In genomic region chr12:1572731-1573130, GRCh38 we compare ENCODE assay signal across 30 cellular contexts. TPM values are rescaled to one million over a fixed set of nuclear protein-coding genes. Genes with fewer than 3 reads are reported as not detected.
"Had no signal": no experiment of that assay in that cellular context is flagged by ENCODE, and none has a peak within 500 bp of the region (broad histone marks: within the 10 kb centered on the region; RNA-seq: fewer than 3 reads in every experiment).

No MANE protein-coding gene starts in this region.

- H3K4me2 ChIP-seq: hepatocyte, neural progenitor cell had no signal

- H3K9ac ChIP-seq: neural progenitor cell had no signal

- H3K4me3 Mint-ChIP-seq: activated CD4-positive, alpha-beta memory T cell treated with anti-CD3 and anti-CD28 coated beads for 36 hours; activated CD4-positive, alpha-beta T cell treated with anti-CD3 and anti-CD28 coated beads, Interleukin-2, amount 10 ng/mL, durations not matched to agents 24 days and 14 days; activated naive CD4-positive, alpha-beta T cell treated with anti-CD3 and anti-CD28 coated beads, Interleukin-2, amount 10 ng/mL, durations not matched to agents 7 days and 5 days; activated naive CD8-positive, alpha-beta T cell treated with anti-CD3 and anti-CD28 coated beads, Interleukin-2, amount 10 ng/mL, durations not matched to agents 7 days and 5 days; naive thymus-derived CD4-positive, alpha-beta T cell; neural progenitor cell; T-helper 1 cell treated with Interleukin-12 subunit alpha and Interleukin-12 subunit beta and Interleukin-4 antibody, amounts not matched to agents 30 μg/mL and 1 μg/mL, for 36 hours had no signal

- H3K9me3 Mint-ChIP-seq: activated CD4-positive, alpha-beta memory T cell treated with anti-CD3 and anti-CD28 coated beads for 36 hours; activated naive CD4-positive, alpha-beta T cell treated with anti-CD3 and anti-CD28 coated beads, Interleukin-2, amount 10 ng/mL, durations not matched to agents 7 days and 5 days; activated naive CD8-positive, alpha-beta T cell treated with anti-CD3 and anti-CD28 coated beads, Interleukin-2, amount 10 ng/mL, durations not matched to agents 7 days and 5 days; neural progenitor cell; T-helper 1 cell treated with Interleukin-12 subunit alpha and Interleukin-12 subunit beta and Interleukin-4 antibody, amounts not matched to agents 30 μg/mL and 1 μg/mL, for 36 hours had no signal

- ATAC-seq: left ventricle myocardium superior; naive thymus-derived CD4-positive, alpha-beta T cell; stimulated activated naive CD8-positive, alpha-beta T cell treated with anti-CD3 and anti-CD28 coated beads, Interleukin-15, Interleukin-2, amounts not matched to agents 100 U/mL and 50 U/mL, for 24 hours had no signal

- H3K4me1 Mint-ChIP-seq: activated CD4-positive, alpha-beta T cell treated with anti-CD3 and anti-CD28 coated beads, Interleukin-2, amount 10 ng/mL, durations not matched to agents 24 days and 14 days; activated naive CD4-positive, alpha-beta T cell treated with anti-CD3 and anti-CD28 coated beads, Interleukin-2, amount 10 ng/mL, durations not matched to agents 7 days and 5 days had no signal

- H2AFZ ChIP-seq: hepatocyte, neural progenitor cell had no signal

- FAIRE-seq: colon, frontal cortex, TTC549 had no signal

- H3K9me3 ChIP-seq: right lobe of liver, testis, transverse colon had no signal

- DNase-seq: activated CD4-positive, alpha-beta memory T cell treated with anti-CD3 and anti-CD28 coated beads for 36 hours; activated CD4-positive, alpha-beta T cell treated with anti-CD3 and anti-CD28 coated beads, Interleukin-2, amount 10 ng/mL, durations not matched to agents 24 days and 14 days; activated CD4-positive, CD25-positive, alpha-beta regulatory T cell treated with anti-CD3 and anti-CD28 coated beads, Interleukin-2, amount 50 U/mL, for 72 hours; activated CD8-positive, alpha-beta memory T cell treated with anti-CD3 and anti-CD28 coated beads, Interleukin-2, amount 50 U/mL, for 4 hours; activated gamma-delta T cell; activated naive CD4-positive, alpha-beta T cell treated with anti-CD3 and anti-CD28 coated beads, Interleukin-2, amount 10 ng/mL, durations not matched to agents 7 days and 5 days; activated naive CD8-positive, alpha-beta T cell treated with anti-CD3 and anti-CD28 coated beads, Interleukin-2, amount 10 ng/mL, durations not matched to agents 7 days and 5 days; activated T-cell treated with anti-CD3 and anti-CD28 coated beads, Interleukin-2, amount 50 U/mL, for 1 hour; central memory CD4-positive, alpha-beta T cell; dorsolateral prefrontal cortex; effector memory CD4-positive, alpha-beta T cell; glutamatergic neuron; islet precursor cell; left ventricle myocardium superior; mammary epithelial cell; naive thymus-derived CD4-positive, alpha-beta T cell; right lobe of liver; stimulated activated CD4-positive, alpha-beta T cell treated with anti-CD3 and anti-CD28 coated beads, Interleukin-2, amount 100 ng/mL, for 48 hours; stimulated activated naive CD8-positive, alpha-beta T cell treated with anti-CD3 and anti-CD28 coated beads, Interleukin-15, Interleukin-2, amounts not matched to agents 100 U/mL and 50 U/mL, for 24 hours; SW 1271; T-helper 9 cell; testis; transverse colon had no signal

- H3K36me3 Mint-ChIP-seq: activated naive CD4-positive, alpha-beta T cell treated with anti-CD3 and anti-CD28 coated beads, Interleukin-2, amount 10 ng/mL, durations not matched to agents 7 days and 5 days; activated naive CD8-positive, alpha-beta T cell treated with anti-CD3 and anti-CD28 coated beads, Interleukin-2, amount 10 ng/mL, durations not matched to agents 7 days and 5 days had no signal

- H3K27ac Mint-ChIP-seq: activated CD4-positive, alpha-beta memory T cell treated with anti-CD3 and anti-CD28 coated beads for 36 hours; activated CD4-positive, alpha-beta T cell treated with anti-CD3 and anti-CD28 coated beads, Interleukin-2, amount 10 ng/mL, durations not matched to agents 24 days and 14 days; activated naive CD4-positive, alpha-beta T cell treated with anti-CD3 and anti-CD28 coated beads, Interleukin-2, amount 10 ng/mL, durations not matched to agents 7 days and 5 days; activated naive CD8-positive, alpha-beta T cell treated with anti-CD3 and anti-CD28 coated beads, Interleukin-2, amount 10 ng/mL, durations not matched to agents 7 days and 5 days; T-helper 1 cell treated with Interleukin-12 subunit alpha and Interleukin-12 subunit beta and Interleukin-4 antibody, amounts not matched to agents 30 μg/mL and 1 μg/mL, for 36 hours had no signal

- H3K27me3 ChIP-seq: dorsolateral prefrontal cortex, neural progenitor cell, right lobe of liver, testis, transverse colon had no signal

- H3K4me3 ChIP-seq: dorsolateral prefrontal cortex, hepatocyte, neural progenitor cell, right lobe of liver, testis, transverse colon had no signal

- H3K27ac ChIP-seq: dorsolateral prefrontal cortex, hepatocyte, neural progenitor cell, right lobe of liver, testis, transverse colon had no signal

- H3K27me3 Mint-ChIP-seq: activated CD4-positive, alpha-beta memory T cell treated with anti-CD3 and anti-CD28 coated beads for 36 hours had no signal

- H3K79me2 ChIP-seq: hepatocyte had no signal

- H3K36me3 ChIP-seq: neural progenitor cell, right lobe of liver, transverse colon had no signal

RNA-seq across cellular contexts. Expression of gene WNT5B, which starts 56.3 kb away (rescaled TPM):
- total RNA-seq: activated CD4-positive, alpha-beta memory T cell treated with anti-CD3 and anti-CD28 coated beads for 36 hours; activated CD8-positive, alpha-beta memory T cell treated with anti-CD3 and anti-CD28 coated beads for 36 hours; activated naive CD8-positive, alpha-beta T cell treated with anti-CD3 and anti-CD28 coated beads, Interleukin-2, amount 10 ng/mL, durations not matched to agents 7 days and 5 days had no signal
- polyA plus RNA-seq: naive thymus-derived CD4-positive, alpha-beta T cell had no signal
